ENCODE assay signal across 25 cellular contexts in genomic region chr9:27518006-27518405, GRCh38. TPM values are rescaled to one million over a fixed set of nuclear protein-coding genes. Genes with fewer than 3 reads are reported as not detected.
"Had no signal": no experiment of that assay in that cellular context is flagged by ENCODE, and none has a peak within 500 bp of the region (broad histone marks: within the 10 kb centered on the region; RNA-seq: fewer than 3 reads in every experiment).

No MANE protein-coding gene starts in this region.

- H3K36me3 ChIP-seq: MG63, SJCRH30 had no signal

- H3K27ac ChIP-seq: RWPE1, SJCRH30 had no signal

- H3K9me3 ChIP-seq: MG63, SJCRH30 had no signal

- H3K27me3 ChIP-seq: MG63, SJCRH30 had no signal

- ATAC-seq: Panc1, PC-3, Right ventricle myocardium inferior, SK-N-SH treated with all-trans-retinoic acid at 6 μM for 48 hours had no signal

- H3K4me3 ChIP-seq: MG63, SJCRH30 had no signal

- H3K4me1 ChIP-seq: SJCRH30 had no signal

- DNase-seq: KBM-7; MG63; NCI-H1092 treated with DMSO at 0.1 percent for 48 hours; NCI-H1436; NCI-H187; NCI-H2029; NCI-H2081 treated with DMSO at 0.1 percent for 48 hours; NCI-H2171; NCI-H226; NCI-H446; NCI-H510A; NCI-H524 treated with DMSO at 0.1 percent for 48 hours; NCI-H69; NCI-H774; NK-92 treated with Interleukin-12 subunit alpha and Interleukin-12 subunit beta, amount 100 ng/mL, for 24 hours; PC-3; SHP77 treated with DMSO at 0.1 percent for 48 hours; SJCRH30 had no signal

RNA-seq across cellular contexts. Expression of gene IFNK, which starts 6.1 kb away (rescaled TPM):
- total RNA-seq: HT-29, LHCN-M2, OCI-LY7, PC-3, Right ventricle myocardium inferior, SJCRH30 had no signal
